14 cellular contexts compared by ENCODE assay signal in the genomic region with DNA sequence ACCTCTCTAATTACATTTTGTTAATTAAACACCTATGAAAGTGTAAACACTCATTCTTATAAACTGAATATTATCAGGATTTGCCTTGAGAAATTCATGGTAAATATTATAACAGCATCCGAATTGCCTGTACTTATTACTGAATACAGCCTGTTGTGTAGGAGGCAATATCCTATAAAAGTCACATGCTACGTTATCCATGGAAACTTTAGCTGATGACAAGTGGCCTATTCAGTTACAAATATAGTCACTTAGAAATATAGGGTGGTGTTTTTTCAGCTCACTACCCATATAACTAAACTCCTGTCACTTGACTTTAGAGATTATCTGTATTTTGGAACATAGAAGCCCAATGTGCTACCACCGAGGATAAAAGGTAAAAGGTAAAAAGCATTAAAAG.
DNase-seq lines count a peak whose midpoint lies in the region; ATAC-seq and TF ChIP-seq lines count a peak whose summit lies in the region.
"Had no signal": no experiment of that assay in that cellular context is flagged by ENCODE, and none has a peak within 500 bp of the region (broad histone marks: within the 10 kb centered on the region; RNA-seq: fewer than 3 reads in every experiment).

No MANE protein-coding gene starts in this region.

- no peak overlapping the region for H3K9ac ChIP-seq in mammary epithelial cell (ENCODE audit: insufficient read depth, low read length)
- H3K9ac ChIP-seq in neural progenitor cell, result no peak overlapping the region

- H3K36me3 Mint-ChIP-seq in activated CD8-positive, alpha-beta T cell treated with anti-CD3 and anti-CD28 coated beads for 36 hours (ENCODE audit: low read depth), result peaks cover 27% of the 10 kb centered on the region
- peaks cover 27% of the 10 kb centered on the region for H3K36me3 Mint-ChIP-seq in activated CD8-positive, alpha-beta T cell treated with anti-CD3 and anti-CD28 coated beads, Interleukin-2, amount 10 ng/mL, durations not matched to agents 7 days and 5 days (ENCODE audit: low read depth)
- no peaks in the 10 kb centered on the region for H3K36me3 Mint-ChIP-seq in neural progenitor cell

- peak overlapping the region; percentile 70 for H3K27ac Mint-ChIP-seq in activated CD8-positive, alpha-beta T cell treated with anti-CD3 and anti-CD28 coated beads for 36 hours
- no peak overlapping the region for H3K27ac Mint-ChIP-seq in activated CD8-positive, alpha-beta T cell treated with anti-CD3 and anti-CD28 coated beads, Interleukin-2, amount 10 ng/mL, durations not matched to agents 7 days and 5 days
- H3K27ac Mint-ChIP-seq in neural progenitor cell, result no peak overlapping the region

- intact Hi-C loops in activated CD8-positive, alpha-beta T cell treated with anti-CD3 and anti-CD28 coated beads for 36 hours (cut with micrococcal nuclease), result loop anchor here (10.0 kb wide), 2 partner anchors 362 to 492 kb away; partner anchors contain the start of gene INPP4B
- intact Hi-C loops in mammary epithelial cell (cut with micrococcal nuclease), result loop anchor here (1.0 kb wide), 5 partner anchors 27 to 488 kb away; no protein-coding TSS in a partner anchor

- no peaks in the 10 kb centered on the region for H3K36me3 ChIP-seq in HEK293 (ENCODE audit: control insufficient read depth in 2 of 2, insufficient read depth in 1 of 2, low read length in 2 of 2)
- H3K36me3 ChIP-seq in mammary epithelial cell (ENCODE audit: insufficient read depth, low read length), result no peaks in the 10 kb centered on the region
- no peaks in the 10 kb centered on the region for H3K36me3 ChIP-seq in neural progenitor cell
- H3K36me3 ChIP-seq: HAP-1 had no signal

- WGBS in mammary epithelial cell (ENCODE audit: low coverage, missing lambda C conversion rate), result 29% methylated on average over 3 of the region's 3 CpGs

- no peak for ATAC-seq in activated CD8-positive, alpha-beta T cell treated with anti-CD3 and anti-CD28 coated beads for 36 hours
- no peak for ATAC-seq in activated CD8-positive, alpha-beta T cell treated with anti-CD3 and anti-CD28 coated beads, Interleukin-2, amount 10 ng/mL, durations not matched to agents 7 days and 5 days

- POLR2A ChIA-PET in activated CD8-positive, alpha-beta T cell treated with anti-CD3 and anti-CD28 coated beads for 36 hours (lab: Charles Lee), result interaction anchor here (1.5 to 2.5 kb wide), 2 partner anchors 29 to 53 kb away, joined by 4 to 9 read pairs; no protein-coding TSS in a partner anchor
- POLR2A ChIA-PET in activated CD8-positive, alpha-beta T cell treated with anti-CD3 and anti-CD28 coated beads, Interleukin-2, amount 10 ng/mL, durations not matched to agents 7 days and 5 days (lab: Charles Lee), result no interaction called here
- POLR2A ChIA-PET in HEK293 (lab: Yijun Ruan, JAX), result no interaction called here

- no peaks in the 10 kb centered on the region for H3K27me3 Mint-ChIP-seq in activated CD8-positive, alpha-beta T cell treated with anti-CD3 and anti-CD28 coated beads for 36 hours
- H3K27me3 Mint-ChIP-seq in activated CD8-positive, alpha-beta T cell treated with anti-CD3 and anti-CD28 coated beads, Interleukin-2, amount 10 ng/mL, durations not matched to agents 7 days and 5 days (ENCODE audit: low read depth), result no peaks in the 10 kb centered on the region
- H3K27me3 Mint-ChIP-seq in neural progenitor cell (ENCODE audit: insufficient read depth, low read depth), result peaks cover 2% of the 10 kb centered on the region

- no peaks in the 10 kb centered on the region for H3K9me3 Mint-ChIP-seq in activated CD8-positive, alpha-beta T cell treated with anti-CD3 and anti-CD28 coated beads for 36 hours
- no peaks in the 10 kb centered on the region for H3K9me3 Mint-ChIP-seq in activated CD8-positive, alpha-beta T cell treated with anti-CD3 and anti-CD28 coated beads, Interleukin-2, amount 10 ng/mL, durations not matched to agents 7 days and 5 days (ENCODE audit: insufficient read depth)
- H3K9me3 Mint-ChIP-seq in neural progenitor cell, result no peaks in the 10 kb centered on the region

- in situ Hi-C loops in mammary epithelial cell (cut with MboI; ENCODE audit: low sequenced_read_pairs in 2 of 2), result loop anchor here (10.0 to 25.0 kb wide), 3 partner anchors 52 to 492 kb away; partner anchors contain the start of gene INPP4B (in 2 of the 2)

- H3K4me1 Mint-ChIP-seq in activated CD8-positive, alpha-beta T cell treated with anti-CD3 and anti-CD28 coated beads for 36 hours (ENCODE audit: low read depth), result peaks cover 97% of the 10 kb centered on the region
- H3K4me1 Mint-ChIP-seq in activated CD8-positive, alpha-beta T cell treated with anti-CD3 and anti-CD28 coated beads, Interleukin-2, amount 10 ng/mL, durations not matched to agents 7 days and 5 days (ENCODE audit: low read depth), result peaks cover 73% of the 10 kb centered on the region
- no peaks in the 10 kb centered on the region for H3K4me1 Mint-ChIP-seq in neural progenitor cell

- H4K20me1 ChIP-seq in mammary epithelial cell (ENCODE audit: insufficient read depth, low read length), result no peaks in the 10 kb centered on the region
- H4K20me1 ChIP-seq in neural progenitor cell (ENCODE audit: low read depth), result no peaks in the 10 kb centered on the region

- no peak for TF ChIP-seq CTCF in activated CD8-positive, alpha-beta T cell treated with anti-CD3 and anti-CD28 coated beads for 36 hours (IDR thresholded peaks at IDR 0.05)
- TF ChIP-seq CTCF in HEK293 (tag by site-specific recombination; IDR thresholded peaks at IDR 0.05) (no peak), mammary epithelial cell (conservative IDR thresholded peaks at IDR 0.05 in 1 of 2, IDR thresholded peaks at IDR 0.05 in 1 of 2; ENCODE audit: extremely low read depth in 1 of 2, insufficient read depth in 1 of 2, low read depth in 1 of 2, low read length in 2 of 2) (no peak), neural progenitor cell (IDR thresholded peaks at IDR 0.05) (no peak)

- no peak overlapping the region for H2AFZ ChIP-seq in mammary epithelial cell (ENCODE audit: low read depth, low read length)
- H2AFZ ChIP-seq in neural progenitor cell (replicated peaks), result no peak overlapping the region

- H3K9me3 ChIP-seq in HEK293 (ENCODE audit: control insufficient read depth, insufficient read depth, low read depth, low read length), result no peaks in the 10 kb centered on the region
- H3K9me3 ChIP-seq in mammary epithelial cell (replicated peaks; ENCODE audit: insufficient read depth, low read length), result no peaks in the 10 kb centered on the region
- no peaks in the 10 kb centered on the region for H3K9me3 ChIP-seq in neural progenitor cell (ENCODE audit: low read depth)
- H3K9me3 ChIP-seq: HAP-1 had no signal

- H3K4me3 Mint-ChIP-seq in activated CD8-positive, alpha-beta T cell treated with anti-CD3 and anti-CD28 coated beads for 36 hours, result no peak overlapping the region
- no peak overlapping the region for H3K4me3 Mint-ChIP-seq in activated CD8-positive, alpha-beta T cell treated with anti-CD3 and anti-CD28 coated beads, Interleukin-2, amount 10 ng/mL, durations not matched to agents 7 days and 5 days
- no peak overlapping the region for H3K4me3 Mint-ChIP-seq in neural progenitor cell

- H3K27me3 ChIP-seq in mammary epithelial cell (ENCODE audit: insufficient read depth, low read length), result no peaks in the 10 kb centered on the region
- H3K27me3 ChIP-seq in neural progenitor cell, result no peaks in the 10 kb centered on the region

- H3K4me1 ChIP-seq in HEK293 (ENCODE audit: control insufficient read depth, insufficient read depth, low read length) (peaks cover 6% of the 10 kb centered on the region), mammary epithelial cell (ENCODE audit: insufficient read depth, low read length) (peaks cover 39% of the 10 kb centered on the region), neural progenitor cell (peaks cover 25% of the 10 kb centered on the region)
- H3K4me1 ChIP-seq: HAP-1 had no signal

- H3K27ac ChIP-seq in HEK293 (ENCODE audit: extremely low read depth, low read depth, low read length) (no peak overlapping the region), mammary epithelial cell (ENCODE audit: insufficient read depth, low read depth, low read length) (peak overlapping the region; percentile 32), neural progenitor cell (no peak overlapping the region)
- H3K27ac ChIP-seq: SK-N-MC, VCaP had no signal

- H3K79me2 ChIP-seq in mammary epithelial cell (ENCODE audit: insufficient read depth, low read length) (peaks cover 99% of the 10 kb centered on the region), neural progenitor cell (ENCODE audit: low read depth) (no peaks in the 10 kb centered on the region)

- H3K4me2 ChIP-seq in mammary epithelial cell (ENCODE audit: insufficient read depth, low read depth, low read length), result peak overlapping the region; percentile 70
- H3K4me2 ChIP-seq in neural progenitor cell, result peak overlapping the region; percentile 9

- CTCF ChIA-PET in activated CD8-positive, alpha-beta T cell treated with anti-CD3 and anti-CD28 coated beads for 36 hours (lab: Charles Lee), result interaction anchor here (0.7 to 6.3 kb wide), 28 partner anchors 9 to 492 kb away, joined by 3 to 60 read pairs (median 4); no protein-coding TSS in a partner anchor
- CTCF ChIA-PET in activated CD8-positive, alpha-beta T cell treated with anti-CD3 and anti-CD28 coated beads, Interleukin-2, amount 10 ng/mL, durations not matched to agents 7 days and 5 days (lab: Charles Lee), result interaction anchor here (0.6 to 9.9 kb wide), 26 partner anchors 9 to 482 kb away, joined by 3 to 157 read pairs (median 4); no protein-coding TSS in a partner anchor
- CTCF ChIA-PET in HEK293 (lab: Yijun Ruan, JAX) (interaction anchor here (0.6 to 1.9 kb wide), 10 partner anchors 8 to 492 kb away, joined by 3 to 4 read pairs (median 3); no protein-coding TSS in a partner anchor), mammary epithelial cell (lab: Charles Lee; ENCODE audit: low non-redundant PET) (interaction anchor here (0.6 kb wide), 1 partner anchor 54 kb away, joined by 3 read pairs; no protein-coding TSS in a partner anchor)

- dilution Hi-C loops in mammary epithelial cell (cut with HindIII; ENCODE audit: low sequenced_read_pairs), result no loop called here

- no peak overlapping the region for H3K4me3 ChIP-seq in HEK293 (ENCODE audit: low read depth, low read length)
- peak overlapping the region in 1 of 3 experiments; percentile 24 for H3K4me3 ChIP-seq in mammary epithelial cell (replicated peaks in 1 of 3; ENCODE audit: insufficient read depth in 1 of 3, low read depth in 2 of 3, low read length in 3 of 3)
- no peak overlapping the region for H3K4me3 ChIP-seq in neural progenitor cell
- H3K4me3 ChIP-seq: HAP-1, SK-N-MC had no signal

- no TSS peak for BruUV-seq in mammary epithelial cell (replicated peaks; lab: Mats Ljungman, UMichigan)

- H3F3A ChIP-seq in neural progenitor cell (ENCODE audit: low read depth), result peaks cover 4% of the 10 kb centered on the region

- DNase-seq in activated CD8-positive, alpha-beta T cell treated with anti-CD3 and anti-CD28 coated beads for 36 hours, result no peak
- no peak for DNase-seq in activated CD8-positive, alpha-beta T cell treated with anti-CD3 and anti-CD28 coated beads, Interleukin-2, amount 10 ng/mL, durations not matched to agents 7 days and 5 days
- DNase-seq in mammary epithelial cell (no peak), neural progenitor cell (ENCODE audit: low spot score) (no peak), NCI-H2227 treated with DMSO at 0.1 percent for 48 hours (lab: John Stamatoyannopoulos, UW) (no peak), NCI-H1436 (lab: John Stamatoyannopoulos, UW) (no peak), NCI-H1105 (lab: John Stamatoyannopoulos, UW) (no peak)
- DNase-seq: activated CD8-positive, alpha-beta memory T cell treated with anti-CD3 and anti-CD28 coated beads, Interleukin-2, amount 50 U/mL, for 48 hours; effector CD8-positive, alpha-beta T cell; occipital lobe had no signal
